ENCODE assay signal across 1 cellular context in genomic region chr5:62720036-62720441, GRCh38.
TF ChIP-seq lines count a peak whose summit lies in the region.

No MANE protein-coding gene starts in this region.

TF ChIP-seq in IMR-90, 13 proteins besides CTCF, POLR2A, EP300 and RAD21 (continued from another document):
- no peak for TF ChIP-seq USF2 (IDR thresholded peaks at IDR 0.05; ENCODE audit: low read depth, low read length)
TF ChIP-seq in IMR-90: peak in this region for 0.
